11 cellular contexts compared by ENCODE assay signal in the genomic region with DNA sequence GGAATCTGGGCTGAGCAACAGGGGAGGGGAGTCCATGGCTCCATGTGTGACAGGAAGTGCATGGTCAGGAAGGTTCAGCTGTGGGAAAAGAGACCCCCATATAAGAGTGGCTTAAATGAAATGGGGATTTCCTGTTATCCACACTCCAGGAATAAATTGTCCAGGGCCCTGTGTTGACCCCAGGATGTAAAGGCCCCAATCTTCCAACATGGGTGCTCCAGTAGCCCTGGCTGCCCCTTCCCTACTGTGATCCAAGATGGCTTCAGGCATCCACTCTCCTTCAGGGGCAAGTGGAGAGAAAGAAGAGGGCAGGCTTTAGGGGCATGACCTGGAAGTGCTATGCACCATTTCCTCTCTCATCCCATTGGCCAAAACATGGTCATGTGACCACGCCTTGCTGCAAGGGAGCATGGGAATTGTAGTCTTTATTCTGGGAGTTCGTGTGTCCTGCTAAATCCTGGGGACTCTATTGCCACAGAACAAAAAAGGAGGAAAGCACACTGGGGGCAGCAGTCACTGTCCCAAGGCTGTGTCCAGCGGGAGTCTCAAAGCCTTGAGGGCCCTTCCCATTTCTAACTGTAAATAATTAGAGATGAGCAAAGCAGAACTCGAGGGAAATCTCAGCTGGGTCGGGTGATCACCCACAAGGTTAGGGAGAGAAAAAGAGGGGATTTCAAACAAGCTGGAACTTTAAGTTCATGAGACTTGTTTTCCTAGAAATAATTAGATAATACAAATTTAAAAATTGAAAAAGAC.
DNase-seq lines count a peak whose midpoint lies in the region; ATAC-seq and TF ChIP-seq lines count a peak whose summit lies in the region.
"Had no signal": no experiment of that assay in that cellular context is flagged by ENCODE, and none has a peak within 500 bp of the region (broad histone marks: within the 10 kb centered on the region; RNA-seq: fewer than 3 reads in every experiment).

No MANE protein-coding gene starts in this region.

- intact Hi-C loops in uterus (cut with DNase I; ENCODE audit: low total_unique reads), result no loop called here

- H3K79me2 ChIP-seq in Karpas-422 (ENCODE audit: low read length) (no peaks in the 10 kb centered on the region), osteoblast (ENCODE audit: insufficient read depth, low read length) (no peaks in the 10 kb centered on the region)

- H3K27ac Mint-ChIP-seq in activated CD4-positive, alpha-beta T cell treated with anti-CD3 and anti-CD28 coated beads, Interleukin-2, amount 10 ng/mL, durations not matched to agents 7 days and 5 days, result no peak overlapping the region
- H3K27ac Mint-ChIP-seq in WTC11, result no peak overlapping the region
- H3K27ac Mint-ChIP-seq in mesothelial cell of epicardium, result no peak overlapping the region
- H3K27ac Mint-ChIP-seq: CD14-positive monocyte had no signal

- H3K36me3 Mint-ChIP-seq in activated CD4-positive, alpha-beta T cell treated with anti-CD3 and anti-CD28 coated beads, Interleukin-2, amount 10 ng/mL, durations not matched to agents 7 days and 5 days (ENCODE audit: low read depth), result no peaks in the 10 kb centered on the region
- peaks cover 8% of the 10 kb centered on the region for H3K36me3 Mint-ChIP-seq in WTC11
- H3K36me3 Mint-ChIP-seq in mesothelial cell of epicardium, result no peaks in the 10 kb centered on the region
- H3K36me3 Mint-ChIP-seq: CD14-positive monocyte had no signal

- H3K27ac ChIP-seq in Karpas-422 (ENCODE audit: low read length), result no peak overlapping the region
- H3K27ac ChIP-seq in osteoblast (ENCODE audit: low read depth, low read length), result no peak overlapping the region
- H3K27ac ChIP-seq in uterus, result no peak overlapping the region

- POLR2A ChIA-PET in activated CD4-positive, alpha-beta T cell treated with anti-CD3 and anti-CD28 coated beads, Interleukin-2, amount 10 ng/mL, durations not matched to agents 7 days and 5 days (lab: Charles Lee), result no interaction called here
- POLR2A ChIA-PET in WTC11 (lab: Charles Lee), result no interaction called here

- H3K4me1 Mint-ChIP-seq in activated CD4-positive, alpha-beta T cell treated with anti-CD3 and anti-CD28 coated beads, Interleukin-2, amount 10 ng/mL, durations not matched to agents 7 days and 5 days, result no peaks in the 10 kb centered on the region
- H3K4me1 Mint-ChIP-seq in WTC11, result peaks cover 2% of the 10 kb centered on the region
- H3K4me1 Mint-ChIP-seq in mesothelial cell of epicardium, result no peaks in the 10 kb centered on the region
- H3K4me1 Mint-ChIP-seq: CD14-positive monocyte had no signal

- no peak overlapping the region for H3K4me2 ChIP-seq in Karpas-422 (ENCODE audit: low read depth, low read length, poor library complexity, severe bottlenecking)
- H3K4me2 ChIP-seq in osteoblast (ENCODE audit: insufficient read depth, low read length), result no peak overlapping the region

- H3K27me3 ChIP-seq in Karpas-422 (ENCODE audit: low read length), result no peaks in the 10 kb centered on the region
- H3K27me3 ChIP-seq in osteoblast (ENCODE audit: insufficient read depth, low read length), result no peaks in the 10 kb centered on the region
- no peaks in the 10 kb centered on the region for H3K27me3 ChIP-seq in uterus

- H3K9ac ChIP-seq in Karpas-422 (ENCODE audit: low read length), result no peak overlapping the region

- H4K20me1 ChIP-seq in Karpas-422 (ENCODE audit: insufficient read depth, low read depth, low read length), result no peaks in the 10 kb centered on the region
- no peaks in the 10 kb centered on the region for H4K20me1 ChIP-seq in osteoblast (ENCODE audit: insufficient read depth, low read length)

- H3K36me3 ChIP-seq in Karpas-422 (ENCODE audit: insufficient read depth, low read length), result no peaks in the 10 kb centered on the region
- H3K36me3 ChIP-seq in osteoblast (ENCODE audit: insufficient read depth, low read length), result no peaks in the 10 kb centered on the region
- H3K36me3 ChIP-seq in uterus, result no peaks in the 10 kb centered on the region

- CTCF ChIA-PET in activated CD4-positive, alpha-beta T cell treated with anti-CD3 and anti-CD28 coated beads, Interleukin-2, amount 10 ng/mL, durations not matched to agents 7 days and 5 days (lab: Charles Lee), result no interaction called here
- CTCF ChIA-PET in WTC11 (lab: Charles Lee), result no interaction called here

- H3K27me3 Mint-ChIP-seq in activated CD4-positive, alpha-beta T cell treated with anti-CD3 and anti-CD28 coated beads, Interleukin-2, amount 10 ng/mL, durations not matched to agents 7 days and 5 days, result peaks cover 1% of the 10 kb centered on the region
- peaks cover 15% of the 10 kb centered on the region for H3K27me3 Mint-ChIP-seq in WTC11 (ENCODE audit: low read depth)
- peaks cover 33% of the 10 kb centered on the region for H3K27me3 Mint-ChIP-seq in mesothelial cell of epicardium (ENCODE audit: low read depth)

- ATAC-seq in WTC11, result peak; percentile 89

- H3K4me1 ChIP-seq in Karpas-422 (ENCODE audit: low read length) (no peaks in the 10 kb centered on the region), osteoblast (ENCODE audit: insufficient read depth, low read length) (no peaks in the 10 kb centered on the region), uterus (no peaks in the 10 kb centered on the region)

- no peaks in the 10 kb centered on the region for H3K9me2 ChIP-seq in Karpas-422 (replicated peaks; ENCODE audit: insufficient read depth, low read length)

- H3K9me3 ChIP-seq in Karpas-422 (ENCODE audit: low read length), result peaks cover 3% of the 10 kb centered on the region
- H3K9me3 ChIP-seq in osteoblast (ENCODE audit: low read depth, low read length), result peaks cover 3% of the 10 kb centered on the region
- H3K9me3 ChIP-seq in uterus, result no peaks in the 10 kb centered on the region

- H3K4me3 ChIP-seq in Karpas-422 (ENCODE audit: low read length) (no peak overlapping the region), osteoblast (ENCODE audit: insufficient read depth, low read length) (no peak overlapping the region), uterus (no peak overlapping the region)

- peaks cover 4% of the 10 kb centered on the region for H3K9me3 Mint-ChIP-seq in activated CD4-positive, alpha-beta T cell treated with anti-CD3 and anti-CD28 coated beads, Interleukin-2, amount 10 ng/mL, durations not matched to agents 7 days and 5 days
- peaks cover 13% of the 10 kb centered on the region for H3K9me3 Mint-ChIP-seq in WTC11
- peaks cover 4% of the 10 kb centered on the region for H3K9me3 Mint-ChIP-seq in mesothelial cell of epicardium

- TF ChIP-seq CTCF in WTC11 (IDR thresholded peaks at IDR 0.05) (no peak), osteoblast (IDR thresholded peaks at IDR 0.05; ENCODE audit: extremely low read depth, low read depth, low read length) (no peak), uterus (IDR thresholded peaks at IDR 0.05) (no peak), mesothelial cell of epicardium (IDR thresholded peaks at IDR 0.05; ENCODE audit: unreplicated experiment) (no peak)

- H2AFZ ChIP-seq in Karpas-422 (ENCODE audit: low read length) (no peak overlapping the region), osteoblast (ENCODE audit: low read length) (no peak overlapping the region)

- peak; percentile 26 for DNase-seq in activated CD4-positive, alpha-beta T cell treated with anti-CD3 and anti-CD28 coated beads, Interleukin-2, amount 10 ng/mL, durations not matched to agents 7 days and 5 days
- no peak for DNase-seq in activated CD4-positive, alpha-beta T cell treated with anti-CD3 and anti-CD28 coated beads, Interleukin-2, amount 50 U/mL, for 1 hour
- peak; percentile 76 for DNase-seq in Karpas-422
- DNase-seq in WTC11 (ENCODE audit: low spot score), result peak; percentile 41
- DNase-seq in osteoblast (ENCODE audit: insufficient read length, low spot score, missing footprints), result peak; percentile 65
- no peak for DNase-seq in uterus
- DNase-seq in mesothelial cell of epicardium (ENCODE audit: low spot score in 2 of 2, unreplicated experiment in 2 of 2), result no peak
- no peak for DNase-seq in activated T-cell treated with anti-CD3 and anti-CD28 coated beads for 4 hours
- DNase-seq: NCI-H1694 treated with DMSO at 0.1 percent for 48 hours, T-helper 9 cell had no signal

- no peak for TF ChIP-seq POLR2A in uterus (IDR thresholded peaks at IDR 0.05)

- no peak overlapping the region for H3K4me3 Mint-ChIP-seq in activated CD4-positive, alpha-beta T cell treated with anti-CD3 and anti-CD28 coated beads, Interleukin-2, amount 10 ng/mL, durations not matched to agents 7 days and 5 days
- no peak overlapping the region for H3K4me3 Mint-ChIP-seq in WTC11
- H3K4me3 Mint-ChIP-seq in mesothelial cell of epicardium, result no peak overlapping the region
- H3K4me3 Mint-ChIP-seq: CD14-positive monocyte had no signal

TF ChIP-seq in WTC11, 78 proteins besides CTCF, POLR2A, EP300 and RAD21 (continues in another document):
- TF ChIP-seq MYBL2 (CRISPR knock-in tag; IDR thresholded peaks at IDR 0.05) (no peak), NR1H2 (CRISPR knock-in tag; IDR thresholded peaks at IDR 0.05) (no peak), USF1 (CRISPR knock-in tag; IDR thresholded peaks at IDR 0.05) (peak; percentile 93), NFYB (CRISPR knock-in tag; conservative IDR thresholded peaks at IDR 0.05; ENCODE audit: low read depth) (peak; percentile 89), TP53 (CRISPR knock-in tag; IDR thresholded peaks at IDR 0.05) (no peak), USF2 (CRISPR knock-in tag; IDR thresholded peaks at IDR 0.05) (peak; percentile 95), JUN (CRISPR knock-in tag; IDR thresholded peaks at IDR 0.05) (no peak)

Comparison
In these comparisons a context has a peak if more than half of its experiments do, and no peak if none do; other contexts are left out.
1. DNase-seq: peak in activated CD4-positive, alpha-beta T cell treated with anti-CD3 and anti-CD28 coated beads, Interleukin-2, amount 10 ng/mL, durations not matched to agents 7 days and 5 days (single experiment), Karpas-422 (single experiment), WTC11 (single experiment) and osteoblast (single experiment); none in activated CD4-positive, alpha-beta T cell treated with anti-CD3 and anti-CD28 coated beads, Interleukin-2, amount 50 U/mL, for 1 hour (single experiment), uterus (0 of 2), mesothelial cell of epicardium (0 of 2) and activated T-cell treated with anti-CD3 and anti-CD28 coated beads for 4 hours (single experiment).